In genomic region chr7:157690058-157690832, GRCh38 we compare ENCODE assay signal across 8 cellular contexts.
DNase-seq lines count a peak whose midpoint lies in the region; ATAC-seq and TF ChIP-seq lines count a peak whose summit lies in the region.

No MANE protein-coding gene starts in this region.

- H3K27me3 Mint-ChIP-seq in activated naive CD8-positive, alpha-beta T cell treated with anti-CD3 and anti-CD28 coated beads, Interleukin-2, amount 50 U/mL, for 24 hours = peaks cover 61% of the 10 kb centered on the region

- WGBS in heart right ventricle, 2 donors = 1 to 2% methylated on average over 63 to 70 of the region's 70 CpGs

- H3K4me3 ChIP-seq in heart right ventricle (peak overlapping the region; percentile 15 to 59 (median 46)), mucosa of stomach (ENCODE audit: low read length) (no peak overlapping the region)

- no peaks in the 10 kb centered on the region for H3K36me3 ChIP-seq in heart right ventricle
- no peaks in the 10 kb centered on the region for H3K36me3 ChIP-seq in mucosa of stomach (ENCODE audit: control insufficient read depth, insufficient read depth, low read length)

- H3K36me3 Mint-ChIP-seq in activated naive CD8-positive, alpha-beta T cell treated with anti-CD3 and anti-CD28 coated beads, Interleukin-2, amount 50 U/mL, for 24 hours (ENCODE audit: low read depth) = no peaks in the 10 kb centered on the region

- peak overlapping the region; percentile 32 for H3K4me3 Mint-ChIP-seq in activated naive CD8-positive, alpha-beta T cell treated with anti-CD3 and anti-CD28 coated beads, Interleukin-2, amount 50 U/mL, for 24 hours

- peaks cover 21% of the 10 kb centered on the region for H3K4me1 Mint-ChIP-seq in activated naive CD8-positive, alpha-beta T cell treated with anti-CD3 and anti-CD28 coated beads, Interleukin-2, amount 50 U/mL, for 24 hours

- ATAC-seq in heart right ventricle (peak in 2 of 8 donors; percentile 4), Right ventricle myocardium inferior (no peak), GM18873 (IDR thresholded peaks at IDR 0.05; ENCODE audit: low FRiP score, unreplicated experiment) (no peak), HG02759 (IDR thresholded peaks at IDR 0.05; ENCODE audit: unreplicated experiment) (no peak), HG03442 (IDR thresholded peaks at IDR 0.05; ENCODE audit: unreplicated experiment) (no peak)
- ATAC-seq in activated naive CD8-positive, alpha-beta T cell treated with anti-CD3 and anti-CD28 coated beads, Interleukin-2, amount 50 U/mL, for 24 hours = no peak

- H3K9me3 Mint-ChIP-seq in activated naive CD8-positive, alpha-beta T cell treated with anti-CD3 and anti-CD28 coated beads, Interleukin-2, amount 50 U/mL, for 24 hours = no peaks in the 10 kb centered on the region

- H3K27ac Mint-ChIP-seq in activated naive CD8-positive, alpha-beta T cell treated with anti-CD3 and anti-CD28 coated beads, Interleukin-2, amount 50 U/mL, for 24 hours = no peak overlapping the region

- H3K4me1 ChIP-seq in heart right ventricle (peaks cover 4 to 51% (median 39%) of the 10 kb centered on the region in 9 donors), mucosa of stomach (ENCODE audit: control insufficient read depth, insufficient read depth, low read length) (peaks cover 22% of the 10 kb centered on the region)

- no peak for DNase-seq in heart right ventricle
- no peak for DNase-seq in Right ventricle myocardium inferior (ENCODE audit: missing footprints)
- DNase-seq in activated naive CD8-positive, alpha-beta T cell treated with anti-CD3 and anti-CD28 coated beads, Interleukin-2, amount 50 U/mL, for 24 hours = no peak
- no peak for DNase-seq in cortex of kidney (lab: John Stamatoyannopoulos, UW)

- peak overlapping the region in 1 of 10 donors; percentile 48 for H3K27ac ChIP-seq in heart right ventricle

- H3K27me3 ChIP-seq in heart right ventricle = peaks cover 25 to 97% (median 91%) of the 10 kb centered on the region in 7 donors
- peaks cover 78% of the 10 kb centered on the region for H3K27me3 ChIP-seq in mucosa of stomach (ENCODE audit: control insufficient read depth, insufficient read depth, low read length)

- H3K9me3 ChIP-seq in heart right ventricle = no peaks in the 10 kb centered on the region
- H3K9me3 ChIP-seq in mucosa of stomach (ENCODE audit: control insufficient read depth, low read length) = no peaks in the 10 kb centered on the region

- no peak for TF ChIP-seq CTCF in heart right ventricle (IDR thresholded peaks at IDR 0.05)

- intact Hi-C loops in heart right ventricle (cut with DNase I) (no loop called here), Right ventricle myocardium inferior (cut with DNase I) (loop anchor here (5.0 kb wide), 1 partner anchor 73 kb away; no protein-coding TSS in a partner anchor)

- H3K9ac ChIP-seq in mucosa of stomach (ENCODE audit: low read length) = peak overlapping the region; percentile 22
